1 cellular context compared by ENCODE assay signal in genomic region chr7:127253289-127254162, GRCh38.
TF ChIP-seq lines count a peak whose summit lies in the region.

No MANE protein-coding gene starts in this region.

TF ChIP-seq in K562, 482 proteins besides CTCF, POLR2A, EP300 and RAD21 (continued from another document and continues in another):
- TF ChIP-seq MGA (IDR thresholded peaks at IDR 0.05), result peak; percentile 52
- peak; percentile 26; the same call in 1 of the 2 replicates for TF ChIP-seq RBFOX2 (IDR thresholded peaks at IDR 0.05; ENCODE audit: low read depth, low read length)
- no peak for TF ChIP-seq ZFP1 (CRISPR knock-in tag; IDR thresholded peaks at IDR 0.05)
- TF ChIP-seq TBL1XR1 (IDR thresholded peaks at IDR 0.05; ENCODE audit: low read length in 2 of 2), result no peak
- no peak; the same call in 1 of the 2 replicates for TF ChIP-seq CBX1 (IDR thresholded peaks at IDR 0.05; ENCODE audit: low read depth)
- TF ChIP-seq ZNF76 (CRISPR knock-in tag; IDR thresholded peaks at IDR 0.05; ENCODE audit: borderline replicate concordance), result no peak
- 0 out of 2 replicates have a peak, but pooled peaks have one; percentile 27 for TF ChIP-seq ZKSCAN1 (IDR thresholded peaks at IDR 0.05; ENCODE audit: low read depth, low read length)
- no peak for TF ChIP-seq TAF1 (IDR thresholded peaks at IDR 0.05; ENCODE audit: control insufficient read depth, extremely low read depth, insufficient read depth, low read length, severe bottlenecking)
- no peak for TF ChIP-seq TSC22D4 (tag; IDR thresholded peaks at IDR 0.05)
- TF ChIP-seq ZBTB33 (CRISPR knock-in tag; IDR thresholded peaks at IDR 0.05), result no peak
- TF ChIP-seq L3MBTL2 (IDR thresholded peaks at IDR 0.05), result peak; percentile 86; the same call in 1 of the 2 replicates
- TF ChIP-seq PHF21A (IDR thresholded peaks at IDR 0.05; ENCODE audit: borderline replicate concordance, low read depth), result 0 out of 2 replicates have a peak, but pooled peaks have one; percentile 12
- no peak for TF ChIP-seq NKRF (IDR thresholded peaks at IDR 0.05; ENCODE audit: borderline replicate concordance)
- no peak for TF ChIP-seq SREBF2 (CRISPR knock-in tag; IDR thresholded peaks at IDR 0.05)
- TF ChIP-seq ZNF609 (CRISPR knock-in tag; IDR thresholded peaks at IDR 0.05; ENCODE audit: borderline replicate concordance), result no peak
- peak in 1 of 2 experiments; percentile 51; a peak in 2 of 4 replicates for TF ChIP-seq TEAD1 (CRISPR knock-in tag; IDR thresholded peaks at IDR 0.05)
- TF ChIP-seq, protein P1, sequence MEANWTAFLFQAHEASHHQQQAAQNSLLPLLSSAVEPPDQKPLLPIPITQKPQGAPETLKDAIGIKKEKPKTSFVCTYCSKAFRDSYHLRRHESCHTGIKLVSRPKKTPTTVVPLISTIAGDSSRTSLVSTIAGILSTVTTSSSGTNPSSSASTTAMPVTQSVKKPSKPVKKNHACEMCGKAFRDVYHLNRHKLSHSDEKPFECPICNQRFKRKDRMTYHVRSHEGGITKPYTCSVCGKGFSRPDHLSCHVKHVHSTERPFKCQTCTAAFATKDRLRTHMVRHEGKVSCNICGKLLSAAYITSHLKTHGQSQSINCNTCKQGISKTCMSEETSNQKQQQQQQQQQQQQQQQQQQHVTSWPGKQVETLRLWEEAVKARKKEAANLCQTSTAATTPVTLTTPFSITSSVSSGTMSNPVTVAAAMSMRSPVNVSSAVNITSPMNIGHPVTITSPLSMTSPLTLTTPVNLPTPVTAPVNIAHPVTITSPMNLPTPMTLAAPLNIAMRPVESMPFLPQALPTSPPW (CRISPR knock-in tag; IDR thresholded peaks at IDR 0.05), result peak; percentile 95
- no peak for TF ChIP-seq NR4A1 (CRISPR knock-in tag; IDR thresholded peaks at IDR 0.05)
- TF ChIP-seq NR4A1 (tag; IDR thresholded peaks at IDR 0.05), result no peak
- TF ChIP-seq ETV6 (IDR thresholded peaks at IDR 0.05; ENCODE audit: borderline replicate concordance in 1 of 2, low read depth in 2 of 2, low read length in 1 of 2), result 0 out of 4 replicates have a peak, but pooled peaks of 1 of the 2 experiments have one; percentile 18
- no peak for TF ChIP-seq ETV6 (CRISPR knock-in tag; IDR thresholded peaks at IDR 0.05; ENCODE audit: borderline replicate concordance)
- no peak for TF ChIP-seq HNRNPUL1 (IDR thresholded peaks at IDR 0.05; ENCODE audit: low read length)
- TF ChIP-seq ZNF780A (CRISPR knock-in tag; IDR thresholded peaks at IDR 0.05), result peak; percentile 12; the same call in 1 of the 2 replicates
- TF ChIP-seq FOXP1 (CRISPR knock-in tag; IDR thresholded peaks at IDR 0.05), result 0 out of 2 replicates have a peak, but pooled peaks have one; percentile 30
- TF ChIP-seq SMC3 (conservative IDR thresholded peaks at IDR 0.05; ENCODE audit: insufficient read depth, low read depth, low read length), result peak; percentile 60; the same call in 1 of the 2 replicates
- 0 out of 2 replicates have a peak, but pooled peaks have one; percentile 25 for TF ChIP-seq HDAC2 (IDR thresholded peaks at IDR 0.05)
- no peak for TF ChIP-seq ZNF696 (CRISPR knock-in tag; conservative IDR thresholded peaks at IDR 0.05)
- TF ChIP-seq E2F4 (CRISPR knock-in tag; IDR thresholded peaks at IDR 0.05; ENCODE audit: low read depth), result no peak
- TF ChIP-seq, protein P2, sequence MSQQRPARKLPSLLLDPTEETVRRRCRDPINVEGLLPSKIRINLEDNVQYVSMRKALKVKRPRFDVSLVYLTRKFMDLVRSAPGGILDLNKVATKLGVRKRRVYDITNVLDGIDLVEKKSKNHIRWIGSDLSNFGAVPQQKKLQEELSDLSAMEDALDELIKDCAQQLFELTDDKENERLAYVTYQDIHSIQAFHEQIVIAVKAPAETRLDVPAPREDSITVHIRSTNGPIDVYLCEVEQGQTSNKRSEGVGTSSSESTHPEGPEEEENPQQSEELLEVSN (IDR thresholded peaks at IDR 0.05; ENCODE audit: borderline replicate concordance in 1 of 2, extremely low read depth in 1 of 2, insufficient read depth in 1 of 2, insufficient read length in 1 of 2, low read depth in 1 of 2, low read length in 1 of 2, poor library complexity in 1 of 2, severe bottlenecking in 1 of 2), result peak; percentile 54 to 76
